Comparison of ENCODE assay signal across 1 cellular context in genomic region chr3:66068255-66068654, GRCh38.
TF ChIP-seq lines count a peak whose summit lies in the region.

No MANE protein-coding gene starts in this region.

TF ChIP-seq in A549, 52 proteins besides CTCF, POLR2A, EP300 and RAD21 (continued from another document):
- TF ChIP-seq REST (IDR thresholded peaks at IDR 0.05) (no peak), BCL3 (IDR thresholded peaks at IDR 0.05) (no peak), ELK1 (IDR thresholded peaks at IDR 0.05; ENCODE audit: low read depth, low read length) (no peak), HOXA7 (CRISPR knock-in tag; IDR thresholded peaks at IDR 0.05) (no peak), HOXB5 (CRISPR knock-in tag; IDR thresholded peaks at IDR 0.05) (no peak), ZSCAN20 (CRISPR knock-in tag; IDR thresholded peaks at IDR 0.05) (no peak)
